24 cellular contexts compared by ENCODE assay signal in the genomic region with DNA sequence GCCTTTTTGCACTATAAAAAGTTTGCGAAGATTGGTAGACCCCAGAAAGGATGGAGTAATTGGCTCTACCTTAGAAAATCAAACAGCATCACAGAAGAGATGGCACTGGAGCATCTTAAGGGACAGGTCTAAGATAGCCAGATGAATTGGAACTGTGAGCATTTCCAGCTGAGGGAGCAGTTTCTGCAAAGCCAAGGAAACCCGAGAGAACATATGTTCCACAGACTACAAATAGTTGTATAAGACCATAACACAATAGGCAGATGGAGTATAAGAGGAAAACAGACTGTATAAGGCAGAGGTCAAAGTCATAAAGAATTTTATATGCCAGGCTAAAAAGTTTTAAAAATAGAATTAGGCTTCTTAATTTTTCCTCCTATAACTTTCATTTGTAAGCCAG. TPM values are rescaled to one million over a fixed set of nuclear protein-coding genes. Genes with fewer than 3 reads are reported as not detected.
DNase-seq lines count a peak whose midpoint lies in the region; ATAC-seq and TF ChIP-seq lines count a peak whose summit lies in the region.
"Had no signal": no experiment of that assay in that cellular context is flagged by ENCODE, and none has a peak within 500 bp of the region (broad histone marks: within the 10 kb centered on the region; RNA-seq: fewer than 3 reads in every experiment).

No MANE protein-coding gene starts in this region.

- no peak for TF ChIP-seq EP300 in suprapubic skin (IDR thresholded peaks at IDR 0.05)

- H3K27me3 Mint-ChIP-seq in T-helper 17 cell: no peaks in the 10 kb centered on the region
- H3K27me3 Mint-ChIP-seq: CD4-positive, alpha-beta memory T cell had no signal

- H3K27ac ChIP-seq in suprapubic skin: no peak overlapping the region
- H3K27ac ChIP-seq: BLaER1 treated with 17β-estradiol and CSF1 and Interleukin-3, amounts not matched to agents 10 nM and 100 nM; HL-60 had no signal

- H3K4me1 Mint-ChIP-seq in T-helper 17 cell: peaks cover 11% of the 10 kb centered on the region

- no peak for TF ChIP-seq POLR2A in suprapubic skin (IDR thresholded peaks at IDR 0.05)

- H3K36me3 ChIP-seq in suprapubic skin: peaks cover 18% of the 10 kb centered on the region

- H3K4me3 Mint-ChIP-seq in T-helper 17 cell: no peak overlapping the region
- H3K4me3 Mint-ChIP-seq: CD4-positive, alpha-beta memory T cell had no signal

- peak overlapping the region; percentile 6 for H3K27ac Mint-ChIP-seq in T-helper 17 cell
- H3K27ac Mint-ChIP-seq: CD4-positive, alpha-beta memory T cell had no signal

- H3K9me3 ChIP-seq in T-helper 17 cell (ENCODE audit: control insufficient read depth, low read length, poor library complexity, severe bottlenecking) (no peaks in the 10 kb centered on the region), suprapubic skin (no peaks in the 10 kb centered on the region)
- H3K9me3 ChIP-seq: BLaER1 treated with 17β-estradiol and CSF1 and Interleukin-3, amounts not matched to agents 10 nM and 100 nM; Caco-2 had no signal

- DNase-seq in NCI-H2171 treated with DMSO at 0.1 percent for 48 hours (lab: John Stamatoyannopoulos, UW): peak; percentile 33
- DNase-seq in NCI-H2171 (lab: John Stamatoyannopoulos, UW): no peak
- no peak for DNase-seq in T-helper 17 cell
- DNase-seq in left colon: no peak
- DNase-seq in suprapubic skin (ENCODE audit: low spot score in 2 of 2): no peak
- DNase-seq in left cardiac atrium: no peak
- DNase-seq: 8988T; Caco-2; CD4-positive, alpha-beta memory T cell; DMS153; GF-D8; KBM-7; MM.1S; NCI-H1048; NCI-H1417 treated with DMSO at 0.1 percent for 48 hours; NCI-H187 treated with DMSO at 0.1 percent for 48 hours; NCI-H2107; NCI-H2227 treated with DMSO at 0.1 percent for 48 hours; NCI-H510A had no signal

- no peak for TF ChIP-seq CTCF in suprapubic skin (IDR thresholded peaks at IDR 0.05)

- intact Hi-C loops in left colon (cut with DNase I, micrococcal nuclease): no loop called here
- intact Hi-C loops in left cardiac atrium (cut with DNase I): no loop called here

- H3K4me3 ChIP-seq in suprapubic skin: no peak overlapping the region
- H3K4me3 ChIP-seq: BLaER1 treated with 17β-estradiol and CSF1 and Interleukin-3, amounts not matched to agents 10 nM and 100 nM had no signal

- H3K27me3 ChIP-seq in suprapubic skin: no peaks in the 10 kb centered on the region
- H3K27me3 ChIP-seq: BLaER1 treated with 17β-estradiol and CSF1 and Interleukin-3, amounts not matched to agents 10 nM and 100 nM had no signal

- peaks cover 11% of the 10 kb centered on the region for H3K4me1 ChIP-seq in suprapubic skin

- H3K36me3 Mint-ChIP-seq in T-helper 17 cell (ENCODE audit: low read depth): no peaks in the 10 kb centered on the region

- ATAC-seq in T-helper 17 cell (no peak), left colon (peak; percentile 87), left cardiac atrium (no peak), GM21360 (IDR thresholded peaks at IDR 0.05; ENCODE audit: unreplicated experiment) (no peak)
- ATAC-seq: HepG2, Right ventricle myocardium inferior had no signal

- WGBS in suprapubic skin: 84% methylated on average over 2 of the region's 2 CpGs

RNA-seq across cellular contexts. Expression of a gene that starts 46.0 kb away (rescaled TPM):
- 10 to 100 TPM; 37.8 to 51.6 TPM for total RNA-seq in T-helper 17 cell
- total RNA-seq in left colon: 10 to 100 TPM; 22.4 to 28.3 TPM
- total RNA-seq in suprapubic skin: 10 to 100 TPM; 13.2 to 19.5 (median 16.4) TPM
- total RNA-seq in left cardiac atrium: 10 to 100 TPM; 24.0 to 34.9 TPM
